15 cellular contexts compared by ENCODE assay signal in genomic region chr22:49810363-49811013, GRCh38. TPM values are rescaled to one million over a fixed set of nuclear protein-coding genes. Genes with fewer than 3 reads are reported as not detected.
DNase-seq lines count a peak whose midpoint lies in the region; ATAC-seq and TF ChIP-seq lines count a peak whose summit lies in the region.
"Had no signal": no experiment of that assay in that cellular context is flagged by ENCODE, and none has a peak within 500 bp of the region (broad histone marks: within the 10 kb centered on the region; RNA-seq: fewer than 3 reads in every experiment).

No MANE protein-coding gene starts in this region.

- no peak for DNase-seq in activated naive CD4-positive, alpha-beta T cell (lab: John Stamatoyannopoulos, UW)
- DNase-seq in activated CD8-positive, alpha-beta T cell treated with anti-CD3 and anti-CD28 coated beads, Interleukin-2, amount 10 ng/mL, durations not matched to agents 7 days and 5 days: no peak
- DNase-seq in fibroblast of villous mesenchyme (ENCODE audit: low read depth) (peak; percentile 54), thoracic aorta (ENCODE audit: low spot score) (no peak), AG08396 (ENCODE audit: low spot score) (no peak), stomach (no peak), glomerular visceral epithelial cell (ENCODE audit: extremely low spot score) (no peak)
- DNase-seq: activated naive CD8-positive, alpha-beta T cell treated with anti-CD3 and anti-CD28 coated beads, Interleukin-2, amount 10 ng/mL, durations not matched to agents 7 days and 5 days; KG1; mesendoderm; NCI-H2171; uterus had no signal

- H3K4me1 ChIP-seq in thoracic aorta (ENCODE audit: control insufficient read depth in 1 of 2, low read depth in 2 of 2) (peaks cover 6 to 10% of the 10 kb centered on the region in 2 donors), stomach (peaks cover 24 to 95% (median 70%) of the 10 kb centered on the region in 4 donors)

- TF ChIP-seq POLR2A in stomach (IDR thresholded peaks at IDR 0.05): no peak

- no peak for TF ChIP-seq EP300 in stomach (IDR thresholded peaks at IDR 0.05)

- no peaks in the 10 kb centered on the region for H3K9me3 ChIP-seq in thoracic aorta
- no peaks in the 10 kb centered on the region for H3K9me3 ChIP-seq in stomach
- H3K9me3 ChIP-seq: uterus had no signal

- H3K27ac Mint-ChIP-seq in activated naive CD4-positive, alpha-beta T cell treated with anti-CD3 and anti-CD28 coated beads, Interleukin-2, amount 50 U/mL, for 24 hours: peak overlapping the region; percentile 91
- H3K27ac Mint-ChIP-seq in activated CD8-positive, alpha-beta T cell treated with anti-CD3 and anti-CD28 coated beads, Interleukin-2, amount 10 ng/mL, durations not matched to agents 7 days and 5 days: peak overlapping the region; percentile 47
- H3K27ac Mint-ChIP-seq: activated naive CD8-positive, alpha-beta T cell treated with anti-CD3 and anti-CD28 coated beads, Interleukin-2, amount 10 ng/mL, durations not matched to agents 7 days and 5 days had no signal

- no peaks in the 10 kb centered on the region for H3K9me3 Mint-ChIP-seq in activated naive CD4-positive, alpha-beta T cell treated with anti-CD3 and anti-CD28 coated beads, Interleukin-2, amount 50 U/mL, for 24 hours
- H3K9me3 Mint-ChIP-seq in activated CD8-positive, alpha-beta T cell treated with anti-CD3 and anti-CD28 coated beads, Interleukin-2, amount 10 ng/mL, durations not matched to agents 7 days and 5 days (ENCODE audit: insufficient read depth): no peaks in the 10 kb centered on the region
- H3K9me3 Mint-ChIP-seq: activated naive CD8-positive, alpha-beta T cell treated with anti-CD3 and anti-CD28 coated beads, Interleukin-2, amount 10 ng/mL, durations not matched to agents 7 days and 5 days had no signal

- no peaks in the 10 kb centered on the region for H3K27me3 Mint-ChIP-seq in activated naive CD4-positive, alpha-beta T cell treated with anti-CD3 and anti-CD28 coated beads, Interleukin-2, amount 50 U/mL, for 24 hours
- no peaks in the 10 kb centered on the region for H3K27me3 Mint-ChIP-seq in activated CD8-positive, alpha-beta T cell treated with anti-CD3 and anti-CD28 coated beads, Interleukin-2, amount 10 ng/mL, durations not matched to agents 7 days and 5 days (ENCODE audit: low read depth)
- H3K27me3 Mint-ChIP-seq: activated naive CD8-positive, alpha-beta T cell treated with anti-CD3 and anti-CD28 coated beads, Interleukin-2, amount 10 ng/mL, durations not matched to agents 7 days and 5 days had no signal

- H3K4me1 Mint-ChIP-seq in activated naive CD4-positive, alpha-beta T cell treated with anti-CD3 and anti-CD28 coated beads, Interleukin-2, amount 50 U/mL, for 24 hours: peaks cover 86% of the 10 kb centered on the region
- H3K4me1 Mint-ChIP-seq in activated CD8-positive, alpha-beta T cell treated with anti-CD3 and anti-CD28 coated beads, Interleukin-2, amount 10 ng/mL, durations not matched to agents 7 days and 5 days (ENCODE audit: low read depth): peaks cover 77% of the 10 kb centered on the region

- CTCF ChIA-PET in activated CD8-positive, alpha-beta T cell treated with anti-CD3 and anti-CD28 coated beads, Interleukin-2, amount 10 ng/mL, durations not matched to agents 7 days and 5 days (lab: Charles Lee): interaction anchor here (1.0 kb wide), 1 partner anchor 10 kb away, joined by 3 read pairs; no protein-coding TSS in a partner anchor

- H3K4me3 Mint-ChIP-seq in activated naive CD4-positive, alpha-beta T cell treated with anti-CD3 and anti-CD28 coated beads, Interleukin-2, amount 50 U/mL, for 24 hours: peak overlapping the region; percentile 51
- H3K4me3 Mint-ChIP-seq in activated CD8-positive, alpha-beta T cell treated with anti-CD3 and anti-CD28 coated beads, Interleukin-2, amount 10 ng/mL, durations not matched to agents 7 days and 5 days: no peak overlapping the region

- H3K36me3 ChIP-seq in thoracic aorta (peaks cover under 1% of the 10 kb centered on the region), stomach (peaks cover 0 to 36% (median 20%) of the 10 kb centered on the region in 4 donors)
- H3K36me3 ChIP-seq: uterus had no signal

- POLR2A ChIA-PET in activated CD8-positive, alpha-beta T cell treated with anti-CD3 and anti-CD28 coated beads, Interleukin-2, amount 10 ng/mL, durations not matched to agents 7 days and 5 days (lab: Charles Lee): interaction anchor here (0.9 kb wide), 1 partner anchor 15 kb away, joined by 3 read pairs; no protein-coding TSS in a partner anchor

- H3K4me3 ChIP-seq in fibroblast of villous mesenchyme (ENCODE audit: low read depth, low read length) (no peak overlapping the region), thoracic aorta (no peak overlapping the region), stomach (no peak overlapping the region)
- H3K4me3 ChIP-seq: coronary artery, uterus had no signal

- intact Hi-C loops in stomach (cut with DNase I; ENCODE audit: low total_unique reads): no loop called here

- ATAC-seq in activated CD8-positive, alpha-beta T cell treated with anti-CD3 and anti-CD28 coated beads, Interleukin-2, amount 10 ng/mL, durations not matched to agents 7 days and 5 days: no peak
- peak; percentile 28 for ATAC-seq in thoracic aorta (ENCODE audit: insufficient number of reproducible peaks, low FRiP score, low read depth)

- TF ChIP-seq CTCF in fibroblast of villous mesenchyme (IDR thresholded peaks at IDR 0.05; ENCODE audit: insufficient read depth, low read depth, low read length) (no peak), thoracic aorta (IDR thresholded peaks at IDR 0.05) (no peak), stomach (IDR thresholded peaks at IDR 0.05) (no peak)

- H3K27ac ChIP-seq in thoracic aorta (no peak overlapping the region), stomach (no peak overlapping the region)
- H3K27ac ChIP-seq: coronary artery, parathyroid adenoma, uterus had no signal

- WGBS in stomach, 5 donors: 65 to 78% (median 71%) methylated on average over 5 of the region's 5 CpGs

- H3K27me3 ChIP-seq in thoracic aorta (replicated peaks; ENCODE audit: insufficient read depth): no peaks in the 10 kb centered on the region
- H3K27me3 ChIP-seq in stomach: no peaks in the 10 kb centered on the region
- H3K27me3 ChIP-seq: uterus had no signal

- peaks cover 2% of the 10 kb centered on the region for H3K36me3 Mint-ChIP-seq in activated naive CD4-positive, alpha-beta T cell treated with anti-CD3 and anti-CD28 coated beads, Interleukin-2, amount 50 U/mL, for 24 hours
- H3K36me3 Mint-ChIP-seq in activated CD8-positive, alpha-beta T cell treated with anti-CD3 and anti-CD28 coated beads, Interleukin-2, amount 10 ng/mL, durations not matched to agents 7 days and 5 days (ENCODE audit: low read depth): peaks cover 70% of the 10 kb centered on the region

RNA-seq across cellular contexts. Expression of gene BRD1, which starts 17.2 kb away (rescaled TPM):
- total RNA-seq in activated CD8-positive, alpha-beta T cell treated with anti-CD3 and anti-CD28 coated beads, Interleukin-2, amount 10 ng/mL, durations not matched to agents 7 days and 5 days: 10 to 100 TPM; 43.0 to 44.3 TPM
- total RNA-seq in fibroblast of villous mesenchyme (29.3 and 29.8 TPM in 2 replicates), thoracic aorta (10 to 100 TPM; 32.1 to 61.5 TPM), stomach (10 to 100 TPM; 29.2 to 92.4 (median 49.4) TPM)
- polyA plus RNA-seq in stomach: 10 to 100 TPM; 10.0 to 17.7 (median 16.0) TPM

RNA-seq across cellular contexts. Expression of gene ZBED4, which starts 43.2 kb away (rescaled TPM):
- 10 to 100 TPM; 19.4 to 19.6 TPM for total RNA-seq in activated CD8-positive, alpha-beta T cell treated with anti-CD3 and anti-CD28 coated beads, Interleukin-2, amount 10 ng/mL, durations not matched to agents 7 days and 5 days
- total RNA-seq in fibroblast of villous mesenchyme (10.6 and 13.4 TPM in 2 replicates), thoracic aorta (10 to 100 TPM in 1 of 2 donors, 1 to 10 TPM in 1; 9.2 to 15.1 TPM), stomach (10 to 100 TPM; 11.9 to 31.7 (median 21.6) TPM)
- 1 to 10 TPM; 2.2 to 3.2 (median 3.2) TPM for polyA plus RNA-seq in stomach
